Comparison of ENCODE assay signal across 8 cellular contexts in genomic region chr18:13725566-13726227, GRCh38. TPM values are rescaled to one million over a fixed set of nuclear protein-coding genes. Genes with fewer than 3 reads are reported as not detected.
DNase-seq lines count a peak whose midpoint lies in the region; ATAC-seq, FAIRE-seq and TF ChIP-seq lines count a peak whose summit lies in the region.

No MANE protein-coding gene starts in this region.

- no peaks in the 10 kb centered on the region for H3K36me3 Mint-ChIP-seq in natural killer cell

- H2BK5ac ChIP-seq in H1 (ENCODE audit: low read depth, low read length) = peak overlapping the region; percentile 71; the same call in 1 of the 2 replicates

- TF ChIP-seq POLR2A in Peyer's patch (IDR thresholded peaks at IDR 0.05) (peak in 1 of 2 donors; percentile 16), H1 (IDR thresholded peaks at IDR 0.05; ENCODE audit: control extremely low read depth in 1 of 2, low read depth in 2 of 2, low read length in 2 of 2) (no peak)

- FAIRE-seq in H1 (lab: Jason Lieb, UNC) = no peak

- no peak for TF ChIP-seq CTCF in Peyer's patch (IDR thresholded peaks at IDR 0.05)
- no peak for TF ChIP-seq CTCF in H1 (IDR thresholded peaks at IDR 0.05; ENCODE audit: control extremely low read depth in 1 of 3, insufficient read depth in 1 of 3, low read depth in 1 of 3, low read length in 3 of 3)
- TF ChIP-seq CTCF in natural killer cell (IDR thresholded peaks at IDR 0.05) = no peak

- CTCF ChIA-PET in H1 (lab: Charles Lee; ENCODE audit: partially characterized antibody) = no interaction called here

- no peak overlapping the region for H4K91ac ChIP-seq in H1 (replicated peaks; ENCODE audit: insufficient read length, low read length)

- no peak overlapping the region for H3K4ac ChIP-seq in H1 (replicated peaks; ENCODE audit: insufficient read length, low read depth, low read length)

- TF ChIP-seq RAD21 in H1 (IDR thresholded peaks at IDR 0.05 in 1 of 2, conservative IDR thresholded peaks at IDR 0.05 in 1 of 2; ENCODE audit: low read depth in 2 of 2, low read length in 2 of 2) = no peak

- no peak overlapping the region for H2BK120ac ChIP-seq in H1 (replicated peaks; ENCODE audit: low read depth, low read length)

- peak overlapping the region; percentile 91 for H3K9ac ChIP-seq in BLaER1
- H3K9ac ChIP-seq in H1 (replicated peaks in 1 of 4; ENCODE audit: extremely low read depth in 1 of 4, low read depth in 3 of 4, low read length in 3 of 4) = peak overlapping the region; percentile 58 to 75 (median 66)

- no peak overlapping the region for H3K23ac ChIP-seq in H1 (ENCODE audit: insufficient read length)

- H3K79me1 ChIP-seq in H1 (ENCODE audit: low read depth, low read length) = peaks cover 9% of the 10 kb centered on the region

- DNase-seq in Peyer's patch (no peak), H1 (ENCODE audit: low read depth in 1 of 2, low spot score in 2 of 2) (no peak), natural killer cell (no peak), hippocampal formation (lab: John Stamatoyannopoulos, UW) (no peak), NCI-H524 (lab: John Stamatoyannopoulos, UW) (no peak), DMS53 (lab: John Stamatoyannopoulos, UW) (no peak)

- no peak overlapping the region for H2AK5ac ChIP-seq in H1 (ENCODE audit: low read depth, low read length)

- H3K23me2 ChIP-seq in H1 (ENCODE audit: low read depth, low read length) = peaks cover 6% of the 10 kb centered on the region; the same call in 1 of the 2 replicates

- H2AFZ ChIP-seq in H1 (ENCODE audit: low read length) = peak overlapping the region; percentile 16; the same call in 1 of the 2 replicates

- H3K27ac Mint-ChIP-seq in natural killer cell = peak overlapping the region; percentile 79 to 97

- no peaks in the 10 kb centered on the region for H3K27me3 ChIP-seq in BLaER1
- no peaks in the 10 kb centered on the region for H3K27me3 ChIP-seq in Peyer's patch
- no peaks in the 10 kb centered on the region for H3K27me3 ChIP-seq in H1 (replicated peaks in 1 of 4; ENCODE audit: control insufficient read depth in 3 of 4, extremely low read depth in 1 of 4, insufficient read depth in 3 of 4, low read length in 3 of 4)

- H3K27ac ChIP-seq in BLaER1 (peak overlapping the region; percentile 84), Peyer's patch (peak overlapping the region; percentile 88 to 92 (median 90)), H1 (ENCODE audit: low read depth, low read length) (no peak overlapping the region; the same call in 1 of the 2 replicates)

- no peak for TF ChIP-seq EP300 in H1 (IDR thresholded peaks at IDR 0.05; ENCODE audit: borderline replicate concordance in 1 of 2, low read depth in 2 of 2, low read length in 2 of 2)

- H3K4me1 ChIP-seq in BLaER1 (peaks cover 36% of the 10 kb centered on the region), Peyer's patch (peaks cover 0 to 22% (median 3%) of the 10 kb centered on the region in 4 donors), H1 (replicated peaks in 1 of 4; ENCODE audit: control insufficient read depth in 3 of 4, insufficient read depth in 4 of 4, low read length in 3 of 4) (peaks cover 0 to 5% (median 3%) of the 10 kb centered on the region in 4 experiments; a peak in 3 of 7 replicates)

- H2BK12ac ChIP-seq in H1 (ENCODE audit: low read depth, low read length) = no peak overlapping the region

- H3K27me3 Mint-ChIP-seq in natural killer cell (ENCODE audit: low read depth in 2 of 2) = no peaks in the 10 kb centered on the region

- 0 out of 2 replicates have a peak overlapping the region, but pooled peaks have one; percentile 14 for H3K18ac ChIP-seq in H1 (ENCODE audit: extremely low read depth, low read length)

- H2BK20ac ChIP-seq in H1 (ENCODE audit: low read length) = no peak overlapping the region

- peak overlapping the region; percentile 85 for H3K4me3 Mint-ChIP-seq in natural killer cell

- no peak overlapping the region for H2BK15ac ChIP-seq in H1 (ENCODE audit: low read length)

- 8% methylated on average over 33 of the region's 34 CpGs; no CpG with 5 or more reads in 1 of the 2 experiments for WGBS in H1 (ENCODE audit: extremely low coverage in 1 of 2, insufficient coverage in 1 of 2, insufficient read length in 1 of 2, insufficient replicate concordance in 2 of 2, low coverage in 1 of 2, low lambda C conversion rate in 2 of 2, missing lambda C conversion rate in 1 of 2), 2 experiments

- intact Hi-C loops in natural killer cell (cut with micrococcal nuclease) = loop anchor here (2.0 to 10.0 kb wide), 4 partner anchors 59 to 778 kb away; partner anchors contain the start of genes CEP192 and SEH1L

- H3K14ac ChIP-seq in H1 (ENCODE audit: insufficient read length) = no peak overlapping the region

- H4K20me1 ChIP-seq in BLaER1 (peaks cover 77% of the 10 kb centered on the region), H1 (replicated peaks in 1 of 2; ENCODE audit: control insufficient read depth in 1 of 2, insufficient read depth in 2 of 2, low read length in 2 of 2) (peaks cover 2 to 4% of the 10 kb centered on the region in 2 experiments)

- H3K9me3 ChIP-seq in BLaER1 (no peaks in the 10 kb centered on the region; the same call in 1 of the 2 replicates), Peyer's patch (no peaks in the 10 kb centered on the region), H1 (ENCODE audit: insufficient read depth in 2 of 2, low read depth in 1 of 2, low read length in 1 of 2) (no peaks in the 10 kb centered on the region)

- no peak overlapping the region for H3K56ac ChIP-seq in H1 (replicated peaks; ENCODE audit: insufficient read length, low read depth, low read length)

- H3K9me3 Mint-ChIP-seq in natural killer cell = no peaks in the 10 kb centered on the region

- peak; percentile 4 for ATAC-seq in GM19467 (IDR thresholded peaks at IDR 0.05; ENCODE audit: unreplicated experiment)
- peak in 1 of 3 donors; percentile 5 for ATAC-seq in natural killer cell

- POLR2A ChIA-PET in H1 (lab: Charles Lee; ENCODE audit: partially characterized antibody) = interaction anchor here (0.7 to 2.8 kb wide), 12 partner anchors 9 to 354 kb away, joined by 3 to 16 read pairs (median 4); no protein-coding TSS in a partner anchor

- peak overlapping the region; percentile 97 for H3K4me3 ChIP-seq in BLaER1
- peak overlapping the region; percentile 66 to 92 (median 78) for H3K4me3 ChIP-seq in Peyer's patch
- peak overlapping the region; percentile 76 to 97 (median 95) for H3K4me3 ChIP-seq in H1 (ENCODE audit: extremely low read depth in 1 of 4, insufficient read depth in 2 of 4, low read depth in 3 of 4, low read length in 4 of 4)

- no peak overlapping the region for H4K5ac ChIP-seq in H1 (ENCODE audit: insufficient read length, low read depth, low read length)

- H3K36me3 ChIP-seq in BLaER1 (peaks cover 25% of the 10 kb centered on the region), Peyer's patch (no peaks in the 10 kb centered on the region), H1 (ENCODE audit: control insufficient read depth in 2 of 4, insufficient read depth in 4 of 4, low read length in 3 of 4) (no peaks in the 10 kb centered on the region)

- peaks cover 37 to 42% of the 10 kb centered on the region in 2 donors for H3K4me1 Mint-ChIP-seq in natural killer cell

- H3K79me2 ChIP-seq in H1 (ENCODE audit: control insufficient read depth in 1 of 2, insufficient read depth in 2 of 2, low read length in 2 of 2) = peaks cover 7 to 93% of the 10 kb centered on the region in 2 experiments

- peak overlapping the region; percentile 86; the same call in 1 of the 2 replicates for H4K8ac ChIP-seq in H1 (ENCODE audit: extremely low read depth, insufficient read depth, low read length)

- H3K4me2 ChIP-seq in BLaER1 = peak overlapping the region; percentile 93
- H3K4me2 ChIP-seq in H1 (ENCODE audit: insufficient read depth in 1 of 2, low read depth in 2 of 2, low read length in 2 of 2) = peak overlapping the region; percentile 70 to 97

TF ChIP-seq in H1, 55 proteins besides CTCF, POLR2A, EP300 and RAD21 (continues in another document):
- TF ChIP-seq POU5F1 (IDR thresholded peaks at IDR 0.05; ENCODE audit: low read depth, low read length) (no peak), RNF2 (IDR thresholded peaks at IDR 0.05; ENCODE audit: borderline replicate concordance, low read depth, low read length, missing control alignments, poor library complexity, severe bottlenecking) (no peak), YY1 (IDR thresholded peaks at IDR 0.05; ENCODE audit: low read depth, low read length) (no peak), SRF (IDR thresholded peaks at IDR 0.05; ENCODE audit: low read depth, low read length) (no peak), E2F6 (IDR thresholded peaks at IDR 0.05) (no peak), KDM5A (IDR thresholded peaks at IDR 0.05; ENCODE audit: low read length) (no peak)

RNA-seq across cellular contexts. Expression of gene FAM210A, which starts 0.7 kb away (rescaled TPM):
- 10 to 100 TPM in 2 of 4 donors, 1 to 10 TPM in 2; 6.0 to 14.0 (median 9.7) TPM for total RNA-seq in Peyer's patch
- 25.4 and 27.2 TPM in 2 replicates for total RNA-seq in H1 (2021; fragmentation: NEBNext Ultra II Directional; extraction: Animal tissue kit (Norgen Biotek cat#: 25700))
- 7.9 and 8.2 TPM in 2 replicates for polyA plus RNA-seq in H1 (2011; rRNA removed)
- 12.2 TPM for polyA plus RNA-seq in H1 (2011; cell fraction: cytosol; rRNA removed)
- polyA plus RNA-seq in H1 (2011; cell fraction: nucleus; rRNA removed) = 5.8 TPM
- polyA plus RNA-seq in H1 (2012, experiment 1 of 2) = 12.9 to 17.3 TPM (median 15.1 TPM) in 4 replicates
- polyA plus RNA-seq in H1 (2012, experiment 2 of 2) = 2.4 TPM
- 11.7 TPM for polyA plus RNA-seq in H1 (2013, experiment 1 of 2)
- 12.8 TPM for polyA plus RNA-seq in H1 (2013, experiment 2 of 2)
- polyA minus RNA-seq in H1 (2011; rRNA and poly(A)+ RNA removed) = 22.1 and 34.7 TPM in 2 replicates
- 12.8 TPM for polyA minus RNA-seq in H1 (2011; cell fraction: cytosol; rRNA and poly(A)+ RNA removed)
- 15.0 TPM for polyA minus RNA-seq in H1 (2011; cell fraction: nucleus; rRNA and poly(A)+ RNA removed)
- 10 to 100 TPM in 1 of 3 donors, 1 to 10 TPM in 2; 5.4 to 11.2 (median 9.2) TPM for total RNA-seq in natural killer cell

RNA-seq across cellular contexts. Expression of gene RNMT, which starts 0.8 kb away (rescaled TPM):
- 10 to 100 TPM; 13.4 to 23.1 (median 16.6) TPM for total RNA-seq in Peyer's patch
- 59.6 and 63.5 TPM in 2 replicates for total RNA-seq in H1 (2021; fragmentation: NEBNext Ultra II Directional; extraction: Animal tissue kit (Norgen Biotek cat#: 25700))
- 16.9 and 25.3 TPM in 2 replicates for polyA plus RNA-seq in H1 (2011; rRNA removed)
- polyA plus RNA-seq in H1 (2011; cell fraction: cytosol; rRNA removed) = 22.5 TPM
- 18.6 TPM for polyA plus RNA-seq in H1 (2011; cell fraction: nucleus; rRNA removed)
- polyA plus RNA-seq in H1 (2012, experiment 1 of 2) = 31.0 to 50.4 TPM (median 33.3 TPM) in 4 replicates
- polyA plus RNA-seq in H1 (2012, experiment 2 of 2) = 2.5 TPM
- 42.3 TPM for polyA plus RNA-seq in H1 (2013, experiment 1 of 2)
- polyA plus RNA-seq in H1 (2013, experiment 2 of 2) = 45.0 TPM
- polyA minus RNA-seq in H1 (2011; rRNA and poly(A)+ RNA removed) = 16.6 and 24.5 TPM in 2 replicates
- polyA minus RNA-seq in H1 (2011; cell fraction: cytosol; rRNA and poly(A)+ RNA removed) = 14.2 TPM
- 16.2 TPM for polyA minus RNA-seq in H1 (2011; cell fraction: nucleus; rRNA and poly(A)+ RNA removed)
- 10 to 100 TPM; 68.9 to 77.4 (median 71.9) TPM for total RNA-seq in natural killer cell
